ENCODE assay signal across 12 cellular contexts in the genomic region with DNA sequence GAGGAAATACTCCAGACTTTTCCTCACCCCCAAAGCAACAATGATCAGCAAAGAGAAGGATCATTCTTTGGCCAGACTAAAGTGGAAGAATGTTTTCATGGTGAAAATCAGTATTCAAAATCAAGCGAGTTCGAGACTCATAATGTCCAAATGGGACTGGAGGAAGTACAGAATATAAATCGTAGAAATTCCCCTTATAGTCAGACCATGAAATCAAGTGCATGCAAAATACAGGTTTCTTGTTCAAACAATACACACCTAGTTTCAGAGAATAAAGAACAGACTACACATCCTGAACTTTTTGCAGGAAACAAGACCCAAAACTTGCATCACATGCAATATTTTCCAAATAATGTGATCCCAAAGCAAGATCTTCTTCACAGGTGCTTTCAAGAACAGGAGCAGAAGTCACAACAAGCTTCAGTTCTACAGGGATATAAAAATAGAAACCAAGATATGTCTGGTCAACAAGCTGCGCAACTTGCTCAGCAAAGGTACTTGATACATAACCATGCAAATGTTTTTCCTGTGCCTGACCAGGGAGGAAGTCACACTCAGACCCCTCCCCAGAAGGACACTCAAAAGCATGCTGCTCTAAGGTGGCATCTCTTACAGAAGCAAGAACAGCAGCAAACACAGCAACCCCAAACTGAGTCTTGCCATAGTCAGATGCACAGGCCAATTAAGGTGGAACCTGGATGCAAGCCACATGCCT.
A peak's percentile ranks its signal among the peaks of the same experiment; 100 is the strongest.
DNase-seq lines count a peak whose midpoint lies in the region; ATAC-seq, FAIRE-seq and TF ChIP-seq lines count a peak whose summit lies in the region.
"Had no signal": no experiment of that assay in that cellular context is flagged by ENCODE, and none has a peak within 500 bp of the region (broad histone marks: within the 10 kb centered on the region; RNA-seq: fewer than 3 reads in every experiment).

No MANE protein-coding gene starts in this region.

- no peak overlapping the region for H3K27ac Mint-ChIP-seq in T-helper 17 cell
- H3K27ac Mint-ChIP-seq in GM23338 = no peak overlapping the region
- H3K27ac Mint-ChIP-seq: H9 had no signal

- H3K9me3 ChIP-seq in T-helper 17 cell (ENCODE audit: control insufficient read depth, low read length, poor library complexity, severe bottlenecking) = no peaks in the 10 kb centered on the region
- no peaks in the 10 kb centered on the region for H3K9me3 ChIP-seq in ascending aorta
- H3K9me3 ChIP-seq in pancreas = no peaks in the 10 kb centered on the region

- no peak overlapping the region for H3K4me2 ChIP-seq in GM23338

- peaks cover 11 to 42% of the 10 kb centered on the region in 2 donors for H3K36me3 ChIP-seq in ascending aorta
- H3K36me3 ChIP-seq in GM23338 (ENCODE audit: insufficient read depth) = no peaks in the 10 kb centered on the region
- H3K36me3 ChIP-seq in pancreas = peaks cover 0 to 12% (median 0%) of the 10 kb centered on the region in 3 donors

- H3K4me3 Mint-ChIP-seq in T-helper 17 cell (peak overlapping the region; percentile 0), GM23338 (no peak overlapping the region)
- H3K4me3 Mint-ChIP-seq: H9 had no signal

- H3K9me2 ChIP-seq in GM23338 (ENCODE audit: insufficient read depth) = no peaks in the 10 kb centered on the region

- H3K4me1 Mint-ChIP-seq in T-helper 17 cell = peaks cover 8% of the 10 kb centered on the region
- H3K4me1 Mint-ChIP-seq in GM23338 = peaks cover 8% of the 10 kb centered on the region

- no peaks in the 10 kb centered on the region for H3F3A ChIP-seq in GM23338 (replicated peaks; ENCODE audit: low read depth)

- TF ChIP-seq CTCF in ascending aorta (IDR thresholded peaks at IDR 0.05) (no peak), GM23338 (conservative IDR thresholded peaks at IDR 0.05; ENCODE audit: low read depth in 2 of 2) (no peak), pancreas (IDR thresholded peaks at IDR 0.05) (no peak)

- H2AFZ ChIP-seq in GM23338 = no peak overlapping the region

- FAIRE-seq in pancreas (lab: Jason Lieb, UNC) = no peak
- FAIRE-seq: bronchial epithelial cell had no signal

- H3K27me3 Mint-ChIP-seq in T-helper 17 cell = no peaks in the 10 kb centered on the region
- no peaks in the 10 kb centered on the region for H3K27me3 Mint-ChIP-seq in GM23338 (ENCODE audit: insufficient read depth, low read depth, poor library complexity)
- H3K27me3 Mint-ChIP-seq: naive thymus-derived CD8-positive, alpha-beta T cell had no signal

- H3K36me3 Mint-ChIP-seq in T-helper 17 cell (ENCODE audit: low read depth) = peaks cover 10% of the 10 kb centered on the region
- H3K36me3 Mint-ChIP-seq in GM23338 (ENCODE audit: low read depth) = no peaks in the 10 kb centered on the region

- H3K27me3 ChIP-seq in ascending aorta (no peaks in the 10 kb centered on the region), GM23338 (ENCODE audit: insufficient read depth) (no peaks in the 10 kb centered on the region), pancreas (no peaks in the 10 kb centered on the region)

- H3K79me2 ChIP-seq in GM23338 (replicated peaks; ENCODE audit: insufficient read depth) = no peaks in the 10 kb centered on the region

- 87 to 89% methylated on average over 4 of the region's 4 CpGs for WGBS in pancreas, 2 donors

- no peaks in the 10 kb centered on the region for H4K20me1 ChIP-seq in GM23338 (replicated peaks; ENCODE audit: insufficient read depth)

- ATAC-seq in GM18502 (IDR thresholded peaks at IDR 0.05; ENCODE audit: poor library complexity, unreplicated experiment) (peak; percentile 89), GM19438 (IDR thresholded peaks at IDR 0.05; ENCODE audit: low read depth, unreplicated experiment) (peak; percentile 86), HG02973 (IDR thresholded peaks at IDR 0.05; ENCODE audit: unreplicated experiment) (peak; percentile 67), T-helper 17 cell (no peak), GM23338 (no peak), pancreas (no peak)
- ATAC-seq: naive thymus-derived CD8-positive, alpha-beta T cell had no signal

- intact Hi-C loops in ascending aorta (cut with DNase I) (no loop called here), pancreas (cut with DNase I) (no loop called here)

- no peaks in the 10 kb centered on the region for H3K9me3 Mint-ChIP-seq in GM23338
- H3K9me3 Mint-ChIP-seq: H9; naive thymus-derived CD8-positive, alpha-beta T cell had no signal

- DNase-seq in T-helper 17 cell (no peak), ascending aorta (ENCODE audit: low spot score in 2 of 2) (no peak), NCI-H1048 (lab: John Stamatoyannopoulos, UW) (no peak), GM23338 (ENCODE audit: low spot score) (no peak), pancreas (no peak)
- DNase-seq: H9; naive thymus-derived CD8-positive, alpha-beta T cell; NCI-H1436 treated with DMSO at 0.1 percent for 48 hours had no signal

- H3K27ac ChIP-seq in ascending aorta = no peak overlapping the region
- no peak overlapping the region for H3K27ac ChIP-seq in GM23338 (ENCODE audit: low read depth)
- no peak overlapping the region for H3K27ac ChIP-seq in pancreas

- H3K4me3 ChIP-seq in ascending aorta (no peak overlapping the region), GM23338 (no peak overlapping the region), pancreas (no peak overlapping the region)

- H3K4me1 ChIP-seq in ascending aorta = peaks cover 0 to 2% of the 10 kb centered on the region in 2 donors
- peaks cover 4% of the 10 kb centered on the region for H3K4me1 ChIP-seq in GM23338 (ENCODE audit: insufficient read depth)
- no peaks in the 10 kb centered on the region for H3K4me1 ChIP-seq in pancreas

TF ChIP-seq in GM23338, 12 proteins besides CTCF, POLR2A, EP300 and RAD21 (continues in another document):
- TF ChIP-seq JUNB (IDR thresholded peaks at IDR 0.05; ENCODE audit: unreplicated experiment) = no peak
- TF ChIP-seq ZNF331 (CRISPR knock-in tag; IDR thresholded peaks at IDR 0.05; ENCODE audit: low read depth) = no peak
- no peak for TF ChIP-seq POLR2AphosphoS5 (IDR thresholded peaks at IDR 0.05; ENCODE audit: low read depth)
- TF ChIP-seq NANOG (IDR thresholded peaks at IDR 0.05; ENCODE audit: borderline replicate concordance) = no peak
- no peak for TF ChIP-seq ZNF114 (CRISPR knock-in tag; IDR thresholded peaks at IDR 0.05)
- TF ChIP-seq, protein P1, sequence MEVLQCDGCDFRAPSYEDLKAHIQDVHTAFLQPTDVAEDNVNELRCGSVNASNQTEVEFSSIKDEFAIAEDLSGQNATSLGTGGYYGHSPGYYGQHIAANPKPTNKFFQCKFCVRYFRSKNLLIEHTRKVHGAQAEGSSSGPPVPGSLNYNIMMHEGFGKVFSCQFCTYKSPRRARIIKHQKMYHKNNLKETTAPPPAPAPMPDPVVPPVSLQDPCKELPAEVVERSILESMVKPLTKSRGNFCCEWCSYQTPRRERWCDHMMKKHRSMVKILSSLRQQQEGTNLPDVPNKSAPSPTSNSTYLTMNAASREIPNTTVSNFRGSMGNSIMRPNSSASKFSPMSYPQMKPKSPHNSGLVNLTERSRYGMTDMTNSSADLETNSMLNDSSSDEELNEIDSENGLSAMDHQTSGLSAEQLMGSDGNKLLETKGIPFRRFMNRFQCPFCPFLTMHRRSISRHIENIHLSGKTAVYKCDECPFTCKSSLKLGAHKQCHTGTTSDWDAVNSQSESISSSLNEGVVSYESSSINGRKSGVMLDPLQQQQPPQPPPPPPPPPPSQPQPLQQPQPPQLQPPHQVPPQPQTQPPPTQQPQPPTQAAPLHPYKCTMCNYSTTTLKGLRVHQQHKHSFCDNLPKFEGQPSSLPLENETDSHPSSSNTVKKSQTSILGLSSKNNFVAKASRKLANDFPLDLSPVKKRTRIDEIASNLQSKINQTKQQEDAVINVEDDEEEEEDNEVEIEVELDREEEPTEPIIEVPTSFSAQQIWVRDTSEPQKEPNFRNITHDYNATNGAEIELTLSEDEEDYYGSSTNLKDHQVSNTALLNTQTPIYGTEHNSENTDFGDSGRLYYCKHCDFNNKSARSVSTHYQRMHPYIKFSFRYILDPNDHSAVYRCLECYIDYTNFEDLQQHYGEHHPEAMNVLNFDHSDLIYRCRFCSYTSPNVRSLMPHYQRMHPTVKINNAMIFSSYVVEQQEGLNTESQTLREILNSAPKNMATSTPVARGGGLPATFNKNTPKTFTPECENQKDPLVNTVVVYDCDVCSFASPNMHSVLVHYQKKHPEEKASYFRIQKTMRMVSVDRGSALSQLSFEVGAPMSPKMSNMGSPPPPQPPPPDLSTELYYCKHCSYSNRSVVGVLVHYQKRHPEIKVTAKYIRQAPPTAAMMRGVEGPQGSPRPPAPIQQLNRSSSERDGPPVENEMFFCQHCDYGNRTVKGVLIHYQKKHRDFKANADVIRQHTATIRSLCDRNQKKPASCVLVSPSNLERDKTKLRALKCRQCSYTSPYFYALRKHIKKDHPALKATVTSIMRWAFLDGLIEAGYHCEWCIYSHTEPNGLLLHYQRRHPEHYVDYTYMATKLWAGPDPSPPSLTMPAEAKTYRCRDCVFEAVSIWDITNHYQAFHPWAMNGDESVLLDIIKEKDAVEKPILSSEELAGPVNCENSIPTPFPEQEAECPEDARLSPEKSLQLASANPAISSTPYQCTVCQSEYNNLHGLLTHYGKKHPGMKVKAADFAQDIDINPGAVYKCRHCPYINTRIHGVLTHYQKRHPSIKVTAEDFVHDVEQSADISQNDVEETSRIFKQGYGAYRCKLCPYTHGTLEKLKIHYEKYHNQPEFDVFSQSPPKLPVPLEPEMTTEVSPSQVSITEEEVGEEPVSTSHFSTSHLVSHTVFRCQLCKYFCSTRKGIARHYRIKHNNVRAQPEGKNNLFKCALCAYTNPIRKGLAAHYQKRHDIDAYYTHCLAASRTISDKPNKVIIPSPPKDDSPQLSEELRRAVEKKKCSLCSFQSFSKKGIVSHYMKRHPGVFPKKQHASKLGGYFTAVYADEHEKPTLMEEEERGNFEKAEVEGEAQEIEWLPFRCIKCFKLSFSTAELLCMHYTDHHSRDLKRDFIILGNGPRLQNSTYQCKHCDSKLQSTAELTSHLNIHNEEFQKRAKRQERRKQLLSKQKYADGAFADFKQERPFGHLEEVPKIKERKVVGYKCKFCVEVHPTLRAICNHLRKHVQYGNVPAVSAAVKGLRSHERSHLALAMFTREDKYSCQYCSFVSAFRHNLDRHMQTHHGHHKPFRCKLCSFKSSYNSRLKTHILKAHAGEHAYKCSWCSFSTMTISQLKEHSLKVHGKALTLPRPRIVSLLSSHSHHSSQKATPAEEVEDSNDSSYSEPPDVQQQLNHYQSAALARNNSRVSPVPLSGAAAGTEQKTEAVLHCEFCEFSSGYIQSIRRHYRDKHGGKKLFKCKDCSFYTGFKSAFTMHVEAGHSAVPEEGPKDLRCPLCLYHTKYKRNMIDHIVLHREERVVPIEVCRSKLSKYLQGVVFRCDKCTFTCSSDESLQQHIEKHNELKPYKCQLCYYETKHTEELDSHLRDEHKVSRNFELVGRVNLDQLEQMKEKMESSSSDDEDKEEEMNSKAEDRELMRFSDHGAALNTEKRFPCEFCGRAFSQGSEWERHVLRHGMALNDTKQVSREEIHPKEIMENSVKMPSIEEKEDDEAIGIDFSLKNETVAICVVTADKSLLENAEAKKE (CRISPR knock-in tag; IDR thresholded peaks at IDR 0.05) = no peak

Comparison
In these comparisons a context has a peak if more than half of its experiments do, and no peak if none do; other contexts are left out.
1. ATAC-seq: peak in GM18502 (single experiment), GM19438 (single experiment) and HG02973 (single experiment); none in T-helper 17 cell (single experiment), GM23338 (single experiment) and pancreas (0 of 4).